Comparison of ENCODE assay signal across 5 cellular contexts in the genomic region with DNA sequence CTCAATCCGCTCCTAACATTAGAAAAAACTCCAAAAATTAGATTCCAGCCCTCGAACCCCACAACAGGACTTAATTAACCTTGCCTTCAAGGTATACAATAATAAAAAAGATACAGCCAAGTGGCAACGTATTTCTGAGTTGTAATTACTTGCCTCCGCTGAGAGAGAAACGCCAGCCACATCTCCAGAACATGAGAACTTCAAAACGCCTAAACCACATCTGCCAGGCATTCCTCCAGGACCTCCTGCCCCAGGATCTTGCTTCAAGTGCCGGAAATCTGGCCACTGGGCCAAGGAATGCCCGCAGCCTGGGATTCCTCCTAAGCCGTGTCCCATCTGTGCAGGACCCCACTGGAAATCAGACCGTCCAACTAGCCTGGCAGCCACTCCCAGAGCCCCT. TPM values are rescaled to one million over a fixed set of nuclear protein-coding genes. Genes with fewer than 3 reads are reported as not detected.
"Had no signal": no experiment of that assay in that cellular context is flagged by ENCODE, and none has a peak within 500 bp of the region (broad histone marks: within the 10 kb centered on the region; RNA-seq: fewer than 3 reads in every experiment).

No MANE protein-coding gene starts in this region.

RNA-seq across cellular contexts. Expression of gene FUT3, which starts 2.9 kb away (rescaled TPM):
- total RNA-seq: LHCN-M2, Right ventricle myocardium superior, SJSA1 had no signal

RNA-seq across cellular contexts. Expression of gene FUT6, which starts 14.6 kb away (rescaled TPM):
- total RNA-seq: LHCN-M2, Right ventricle myocardium superior, SJSA1 had no signal

RNA-seq across cellular contexts. Expression of gene FUT5, which starts 16.2 kb away (rescaled TPM):
- total RNA-seq: LHCN-M2, PC-3, Peyer's patch, Right ventricle myocardium superior, SJSA1 had no signal

RNA-seq across cellular contexts. Expression of gene NRTN, which starts 49.3 kb away (rescaled TPM):
- total RNA-seq: LHCN-M2 had no signal
